ENCODE assay signal across 9 cellular contexts in the genomic region with DNA sequence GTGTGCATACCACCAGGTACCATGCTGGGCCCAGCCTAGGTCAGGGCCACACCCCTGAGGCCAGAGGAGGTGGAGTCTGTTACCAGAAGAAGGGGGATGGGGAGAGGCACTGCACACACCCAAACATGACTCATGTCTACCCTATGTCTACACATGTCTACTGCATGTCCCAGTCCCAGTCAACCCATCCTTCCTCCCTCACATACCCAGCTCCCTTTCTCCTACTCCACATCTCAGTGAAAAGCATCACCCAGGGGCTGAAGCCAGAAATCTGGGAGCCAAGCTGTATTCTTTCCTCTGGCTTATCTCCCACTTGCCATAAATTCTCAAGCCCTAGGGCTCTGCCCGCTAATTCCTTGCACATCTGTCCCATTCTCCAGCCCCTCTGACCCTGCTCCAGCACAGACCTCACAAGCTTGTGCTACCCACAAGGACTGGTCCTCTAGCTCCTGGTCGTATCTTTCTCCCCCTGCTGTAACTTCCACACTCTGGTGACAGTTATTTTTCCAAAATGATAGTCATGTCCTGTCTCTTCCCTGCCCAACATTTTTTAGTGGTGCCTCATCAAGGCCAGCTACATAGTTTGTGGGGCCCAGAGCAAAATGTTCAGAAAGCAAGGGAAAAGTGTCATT. TPM values are rescaled to one million over a fixed set of nuclear protein-coding genes. Genes with fewer than 3 reads are reported as not detected.
DNase-seq lines count a peak whose midpoint lies in the region; FAIRE-seq and TF ChIP-seq lines count a peak whose summit lies in the region.
"Had no signal": no experiment of that assay in that cellular context is flagged by ENCODE, and none has a peak within 500 bp of the region (broad histone marks: within the 10 kb centered on the region; RNA-seq: fewer than 3 reads in every experiment).

No MANE protein-coding gene starts in this region.

- intact Hi-C loops in adrenal gland (cut with DNase I): no loop called here

- no peaks in the 10 kb centered on the region for H3K36me3 ChIP-seq in adrenal gland (replicated peaks in 1 of 2)
- H3K36me3 ChIP-seq: colonic mucosa had no signal

- WGBS in adrenal gland, 4 donors: 28 to 43% (median 33%) methylated on average over 2 of the region's 2 CpGs

- H3K4me3 ChIP-seq in adrenal gland: no peak overlapping the region
- H3K4me3 ChIP-seq: colonic mucosa had no signal

- TF ChIP-seq POLR2A in adrenal gland (IDR thresholded peaks at IDR 0.05): no peak

- peak; percentile 82 for DNase-seq in HS-5 (ENCODE audit: low read depth)
- peak in 6 of 7 donors; percentile 53 to 73 (median 56) for DNase-seq in adrenal gland
- DNase-seq in islet precursor cell: peak; percentile 74
- DNase-seq in urothelium cell line (ENCODE audit: low spot score): peak; percentile 62
- DNase-seq in activated effector memory CD4-positive, alpha-beta T cell treated with anti-CD3 and anti-CD28 coated beads, Interleukin-2, amount 50 U/mL, for 16 hours: no peak
- DNase-seq in NCI-H526 (lab: John Stamatoyannopoulos, UW): no peak
- DNase-seq in UCSD-AML1 (lab: John Stamatoyannopoulos, UW; ENCODE audit: unreplicated experiment): no peak
- DNase-seq: colonic mucosa; stimulated activated CD4-positive, alpha-beta T cell treated with anti-CD3 and anti-CD28 coated beads, Interleukin-12 subunit alpha, Interleukin-12 subunit beta, amount 100 ng/mL, for 4 hours had no signal

- no peaks in the 10 kb centered on the region for H3K9me3 ChIP-seq in adrenal gland (replicated peaks in 1 of 3)
- H3K9me3 ChIP-seq: colonic mucosa had no signal

- FAIRE-seq in urothelium cell line (lab: Jason Lieb, UNC): no peak

- peaks cover 17 to 41% of the 10 kb centered on the region in 2 donors for H3K4me1 ChIP-seq in adrenal gland (replicated peaks in 1 of 2)
- H3K4me1 ChIP-seq: colonic mucosa had no signal

- peak overlapping the region; percentile 9 to 92 (median 67) for H3K27ac ChIP-seq in adrenal gland
- H3K27ac ChIP-seq: colonic mucosa had no signal

- TF ChIP-seq CTCF in adrenal gland (IDR thresholded peaks at IDR 0.05): no peak

- H3K27me3 ChIP-seq in adrenal gland: no peaks in the 10 kb centered on the region
- H3K27me3 ChIP-seq: colonic mucosa had no signal

RNA-seq across cellular contexts. Expression of a gene that starts 18.0 kb away (rescaled TPM):
- total RNA-seq in adrenal gland: 100 to 1,000 TPM in 2 of 8 donors, 10 to 100 TPM in 6; 46.4 to 122 (median 60.4) TPM
- 10 to 100 TPM; 15.9 to 48.3 (median 17.2) TPM for polyA plus RNA-seq in adrenal gland

Comparison
In these comparisons a context has a peak if more than half of its experiments do, and no peak if none do; other contexts are left out.
1. DNase-seq: peak in HS-5 (single experiment), adrenal gland (6 of 7), islet precursor cell (single experiment) and urothelium cell line (single experiment); none in activated effector memory CD4-positive, alpha-beta T cell treated with anti-CD3 and anti-CD28 coated beads, Interleukin-2, amount 50 U/mL, for 16 hours (single experiment), NCI-H526 (0 of 2) and UCSD-AML1 (single experiment).